In the genomic region with DNA sequence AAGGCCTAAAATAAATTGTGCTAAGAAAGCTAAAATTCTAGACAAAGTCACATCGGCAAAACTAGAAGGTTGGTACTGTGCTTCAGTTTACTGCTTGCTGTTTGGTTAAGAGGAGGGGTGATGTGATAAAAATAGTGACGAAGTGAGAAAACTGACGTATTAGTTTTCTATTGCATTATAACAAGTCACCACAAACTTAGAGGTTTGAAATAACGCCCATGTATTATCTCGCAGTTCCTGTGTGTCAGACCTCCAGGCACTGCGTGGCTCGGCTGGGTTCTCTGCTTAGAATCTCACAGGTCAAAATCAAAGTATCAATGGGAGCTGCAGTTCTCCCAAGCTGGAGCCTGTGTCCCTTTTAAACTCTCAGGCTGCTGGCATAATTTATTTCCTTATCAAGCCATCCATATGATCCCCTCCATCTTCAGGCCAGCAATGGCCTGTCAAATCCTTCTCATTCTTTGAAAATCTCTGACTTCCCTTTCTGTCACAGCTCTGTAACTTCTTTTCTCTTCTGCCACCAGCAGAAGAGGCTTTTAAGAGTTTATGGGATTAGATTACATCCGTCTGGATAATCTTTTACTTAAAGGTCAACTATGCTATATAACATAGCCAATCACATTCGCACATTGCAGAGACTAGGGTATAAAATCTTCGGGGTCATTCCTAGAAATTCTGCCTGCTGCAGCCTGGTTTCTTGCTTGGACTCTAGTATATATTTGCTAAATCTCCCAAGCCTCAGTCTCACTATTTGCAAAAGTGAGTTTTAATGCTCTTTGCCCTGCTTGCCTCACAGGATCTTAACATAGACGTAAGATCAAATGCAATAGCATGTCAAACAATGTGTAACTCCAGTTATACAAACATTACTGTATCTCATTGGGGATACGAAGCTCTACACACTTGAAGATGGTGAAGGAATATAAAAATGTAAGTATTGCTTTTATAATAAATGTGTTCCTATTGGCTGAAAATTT, we compare ENCODE assay signal across 13 cellular contexts.
"Had no signal": no experiment of that assay in that cellular context is flagged by ENCODE, and none has a peak within 500 bp of the region (broad histone marks: within the 10 kb centered on the region; RNA-seq: fewer than 3 reads in every experiment).

No MANE protein-coding gene starts in this region.

- H3K4me3 ChIP-seq: breast epithelium had no signal

- H3K9me3 ChIP-seq: breast epithelium had no signal

- H3K36me3 ChIP-seq: breast epithelium had no signal

- H3K27me3 Mint-ChIP-seq: stimulated activated memory B cell treated with anti-CD40 and anti-IgM and Interleukin-4, amounts not matched to agents 10 μg/mL and 1 μg/mL and 100 μg/mL, for 72 hours had no signal

- H3K27ac ChIP-seq: breast epithelium, parathyroid adenoma had no signal

- H3K4me1 Mint-ChIP-seq: stimulated activated memory B cell treated with anti-CD40 and anti-IgM and Interleukin-4, amounts not matched to agents 10 μg/mL and 1 μg/mL and 100 μg/mL, for 72 hours had no signal

- H3K79me2 ChIP-seq: parathyroid adenoma had no signal

- H3K9ac ChIP-seq: parathyroid adenoma had no signal

- ATAC-seq: activated CD4-positive, CD25-positive, alpha-beta regulatory T cell treated with anti-CD3 and anti-CD28 coated beads, Interleukin-2, amount 50 U/mL, for 24 hours; stimulated activated memory B cell treated with anti-CD40 and anti-IgM and Interleukin-4, amounts not matched to agents 10 μg/mL and 1 μg/mL and 100 μg/mL, for 72 hours had no signal

- DNase-seq: activated CD4-positive, alpha-beta T cell treated with anti-CD3 and anti-CD28 coated beads, Interleukin-2, amount 50 U/mL, for 1 hour; activated naive CD4-positive, alpha-beta T cell; anterior cingulate cortex; kidney; naive B cell; stimulated activated CD4-positive, alpha-beta T cell treated with anti-CD3 and anti-CD28 coated beads, Interleukin-2, amount 100 ng/mL, for 48 hours had no signal

- H3K27ac Mint-ChIP-seq: stimulated activated memory B cell treated with anti-CD40 and anti-IgM and Interleukin-4, amounts not matched to agents 10 μg/mL and 1 μg/mL and 100 μg/mL, for 72 hours; T-helper 2 cell treated with Interferon-gamma antibody and Interleukin-4, amounts not matched to agents 5 μg/mL and 100 μg/mL, for 36 hours had no signal

- H3K27me3 ChIP-seq: breast epithelium had no signal

- H3K4me3 Mint-ChIP-seq: naive B cell; stimulated activated memory B cell treated with anti-CD40 and anti-IgM and Interleukin-4, amounts not matched to agents 10 μg/mL and 1 μg/mL and 100 μg/mL, for 72 hours; T-helper 2 cell treated with Interferon-gamma antibody and Interleukin-4, amounts not matched to agents 5 μg/mL and 100 μg/mL, for 36 hours had no signal

- FAIRE-seq: endometrium, kidney, urothelium cell line had no signal

- H3K36me3 Mint-ChIP-seq: stimulated activated memory B cell treated with anti-CD40 and anti-IgM and Interleukin-4, amounts not matched to agents 10 μg/mL and 1 μg/mL and 100 μg/mL, for 72 hours had no signal

- H2AFZ ChIP-seq: parathyroid adenoma had no signal

- H3K9me3 Mint-ChIP-seq: stimulated activated memory B cell treated with anti-CD40 and anti-IgM and Interleukin-4, amounts not matched to agents 10 μg/mL and 1 μg/mL and 100 μg/mL, for 72 hours; T-helper 2 cell treated with Interferon-gamma antibody and Interleukin-4, amounts not matched to agents 5 μg/mL and 100 μg/mL, for 36 hours had no signal

- H3K4me1 ChIP-seq: breast epithelium, parathyroid adenoma had no signal
